Comparison of ENCODE assay signal across 1 cellular context in genomic region chr2:45610281-45611019, GRCh38.
TF ChIP-seq lines count a peak whose summit lies in the region.

No MANE protein-coding gene starts in this region.

TF ChIP-seq in HepG2, 621 proteins besides CTCF, POLR2A, EP300 and RAD21 (continued from another document and continues in another):
- TF ChIP-seq ZNF142 (CRISPR knock-in tag; IDR thresholded peaks at IDR 0.05) (0 out of 2 replicates have a peak, but pooled peaks have one; percentile 54), ZNF460 (CRISPR knock-in tag; IDR thresholded peaks at IDR 0.05; ENCODE audit: borderline replicate concordance) (no peak), ZNF3 (CRISPR knock-in tag; IDR thresholded peaks at IDR 0.05) (no peak), SIN3A (IDR thresholded peaks at IDR 0.05; ENCODE audit: borderline replicate concordance, low read depth, low read length) (peak; percentile 19; the same call in 1 of the 2 replicates), PRDM4 (CRISPR knock-in tag; IDR thresholded peaks at IDR 0.05; ENCODE audit: borderline replicate concordance) (0 out of 2 replicates have a peak, but pooled peaks have one; percentile 42), ETS1 (CRISPR knock-in tag; IDR thresholded peaks at IDR 0.05) (peak; percentile 52; the same call in 1 of the 2 replicates), HES4 (CRISPR knock-in tag; IDR thresholded peaks at IDR 0.05; ENCODE audit: borderline replicate concordance) (no peak), EZH2 (conservative IDR thresholded peaks at IDR 0.05; ENCODE audit: low read depth, low read length) (no peak), ZNF850 (CRISPR knock-in tag; conservative IDR thresholded peaks at IDR 0.05) (no peak), BRCA1 (CRISPR knock-in tag; IDR thresholded peaks at IDR 0.05) (0 out of 2 replicates have a peak, but pooled peaks have one; percentile 11), ZBTB33 (CRISPR knock-in tag; IDR thresholded peaks at IDR 0.05) (no peak), TAF1 (CRISPR knock-in tag; IDR thresholded peaks at IDR 0.05) (peak; percentile 26; the same call in 1 of the 2 replicates), HCFC1 (IDR thresholded peaks at IDR 0.05; ENCODE audit: low read depth, low read length) (no peak), ZNF441 (CRISPR knock-in tag; IDR thresholded peaks at IDR 0.05; ENCODE audit: borderline replicate concordance) (peak; percentile 94), JARID2 (CRISPR knock-in tag; IDR thresholded peaks at IDR 0.05; ENCODE audit: insufficient replicate concordance) (no peak), ZNF235 (CRISPR knock-in tag; IDR thresholded peaks at IDR 0.05; ENCODE audit: borderline replicate concordance) (0 out of 2 replicates have a peak, but pooled peaks have one; percentile 38), SOX13 (IDR thresholded peaks at IDR 0.05) (no peak), SOX13 (CRISPR knock-in tag; conservative IDR thresholded peaks at IDR 0.05 in 1 of 2, IDR thresholded peaks at IDR 0.05 in 1 of 2) (0 out of 4 replicates have a peak, but pooled peaks of 1 of the 2 experiments have one; percentile 24), ZFAT (CRISPR knock-in tag; conservative IDR thresholded peaks at IDR 0.05) (0 out of 2 replicates have a peak, but pooled peaks have one; percentile 22), ARID3A (IDR thresholded peaks at IDR 0.05; ENCODE audit: low read depth, low read length) (0 out of 2 replicates have a peak, but pooled peaks have one; percentile 11), SALL1 (CRISPR knock-in tag; IDR thresholded peaks at IDR 0.05) (no peak), ZNF574 (CRISPR knock-in tag; IDR thresholded peaks at IDR 0.05) (peak; percentile 98), NR2C2 (CRISPR knock-in tag; IDR thresholded peaks at IDR 0.05; ENCODE audit: borderline replicate concordance) (no peak), ZNF224 (CRISPR knock-in tag; IDR thresholded peaks at IDR 0.05) (0 out of 2 replicates have a peak, but pooled peaks have one; percentile 11), STAG1 (CRISPR knock-in tag; IDR thresholded peaks at IDR 0.05) (peak; percentile 35; the same call in 1 of the 2 replicates), ARID2 (CRISPR knock-in tag; IDR thresholded peaks at IDR 0.05; ENCODE audit: borderline replicate concordance) (peak; percentile 91; the same call in 1 of the 2 replicates), USF2 (IDR thresholded peaks at IDR 0.05; ENCODE audit: low read depth, low read length) (peak; percentile 95), USF2 (CRISPR knock-in tag; IDR thresholded peaks at IDR 0.05; ENCODE audit: borderline replicate concordance) (peak; percentile 98; the same call in 1 of the 2 replicates), IRF9 (CRISPR knock-in tag; IDR thresholded peaks at IDR 0.05; ENCODE audit: borderline replicate concordance) (0 out of 2 replicates have a peak, but pooled peaks have one; percentile 17), ZNF563 (CRISPR knock-in tag; IDR thresholded peaks at IDR 0.05) (0 out of 2 replicates have a peak, but pooled peaks have one; percentile 35), ZNF777 (CRISPR knock-in tag; IDR thresholded peaks at IDR 0.05) (0 out of 2 replicates have a peak, but pooled peaks have one; percentile 9)
